In the genomic region with DNA sequence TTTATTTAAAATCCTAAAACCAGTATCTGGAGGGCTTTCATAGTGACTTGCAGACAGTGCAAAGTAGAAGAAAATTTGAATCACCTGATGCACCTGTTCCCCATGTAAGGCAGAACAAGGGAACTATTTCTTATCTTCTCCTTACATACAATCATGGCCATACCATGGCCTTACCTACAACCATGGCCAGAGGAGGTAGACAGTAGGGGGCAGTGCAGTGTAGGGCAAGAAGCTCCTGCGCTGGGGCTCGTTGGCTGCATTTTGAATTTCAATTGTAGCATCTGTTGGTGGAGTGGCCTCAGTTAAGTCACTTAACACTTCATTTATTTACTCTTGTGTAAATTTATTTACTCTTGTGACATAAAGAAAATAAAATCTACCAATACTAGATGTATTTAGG, we compare ENCODE assay signal across 9 cellular contexts. TPM values are rescaled to one million over a fixed set of nuclear protein-coding genes. Genes with fewer than 3 reads are reported as not detected.
A peak's percentile ranks its signal among the peaks of the same experiment; 100 is the strongest.
DNase-seq lines count a peak whose midpoint lies in the region; ATAC-seq, FAIRE-seq and TF ChIP-seq lines count a peak whose summit lies in the region.
"Had no signal": no experiment of that assay in that cellular context is flagged by ENCODE, and none has a peak within 500 bp of the region (broad histone marks: within the 10 kb centered on the region; RNA-seq: fewer than 3 reads in every experiment).

No MANE protein-coding gene starts in this region.

- H3K27ac Mint-ChIP-seq in glutamatergic neuron (ENCODE audit: unreplicated experiment): no peak overlapping the region

- TF ChIP-seq CTCF in left ventricle myocardium inferior (IDR thresholded peaks at IDR 0.05; ENCODE audit: borderline replicate concordance) (peak; percentile 50), glutamatergic neuron (IDR thresholded peaks at IDR 0.05; ENCODE audit: partially characterized antibody, unreplicated experiment) (peak; percentile 65)

- no peak for TF ChIP-seq POLR2A in H54 (IDR thresholded peaks at IDR 0.05; ENCODE audit: low read depth, low read length)

- H3K4me3 ChIP-seq in left ventricle myocardium inferior (no peak overlapping the region), GM23248 (no peak overlapping the region), SJSA1 (no peak overlapping the region)

- H3F3A ChIP-seq in GM23248 (ENCODE audit: insufficient read depth): no peaks in the 10 kb centered on the region

- no peaks in the 10 kb centered on the region for H3K9me2 ChIP-seq in GM23248 (ENCODE audit: insufficient read depth)

- ATAC-seq in Right ventricle myocardium inferior: no peak

- H3K27ac ChIP-seq in left ventricle myocardium inferior (replicated peaks) (no peak overlapping the region), GM23248 (no peak overlapping the region), SJSA1 (no peak overlapping the region)
- H3K27ac ChIP-seq: epithelial cell of prostate had no signal

- H3K27me3 ChIP-seq in left ventricle myocardium inferior (ENCODE audit: low read depth) (no peaks in the 10 kb centered on the region), GM23248 (replicated peaks; ENCODE audit: insufficient read depth) (no peaks in the 10 kb centered on the region; the same call in 1 of the 2 replicates), SJSA1 (replicated peaks) (no peaks in the 10 kb centered on the region)

- H3K27me3 Mint-ChIP-seq in glutamatergic neuron (ENCODE audit: unreplicated experiment): no peaks in the 10 kb centered on the region

- H3K4me3 Mint-ChIP-seq in glutamatergic neuron (ENCODE audit: unreplicated experiment): no peak overlapping the region

- WGBS in GM23248 (ENCODE audit: low coverage in 1 of 2, low lambda C conversion rate in 2 of 2, missing lambda C conversion rate in 2 of 2), 2 experiments: 19 to 23% methylated on average over 2 of the region's 2 CpGs

- FAIRE-seq in H54 (lab: Jason Lieb, UNC): no peak

- H3K9ac ChIP-seq in GM23248: no peak overlapping the region

- H3K36me3 ChIP-seq in left ventricle myocardium inferior (no peaks in the 10 kb centered on the region), GM23248 (ENCODE audit: low read depth) (no peaks in the 10 kb centered on the region), SJSA1 (no peaks in the 10 kb centered on the region)

- no peak for DNase-seq in left ventricle myocardium inferior
- DNase-seq in Right ventricle myocardium inferior (ENCODE audit: missing footprints): no peak
- DNase-seq in GM23248: peak; percentile 35
- DNase-seq in Kasumi-1 (lab: John Stamatoyannopoulos, UW): peak; percentile 59 to 74
- peak; percentile 26 to 53 for DNase-seq in SJSA1 (ENCODE audit: low read depth in 1 of 2, low spot score in 2 of 2)
- peak; percentile 81 for DNase-seq in glutamatergic neuron
- no peak for DNase-seq in OCI-M2 (lab: John Stamatoyannopoulos, UW; ENCODE audit: unreplicated experiment)
- DNase-seq in H54 (ENCODE audit: insufficient read length, low spot score): no peak

- H3K9me3 ChIP-seq in left ventricle myocardium inferior (replicated peaks) (no peaks in the 10 kb centered on the region), GM23248 (ENCODE audit: low read depth) (no peaks in the 10 kb centered on the region), SJSA1 (replicated peaks) (no peaks in the 10 kb centered on the region)

- H2AFZ ChIP-seq in GM23248: no peak overlapping the region

- no peaks in the 10 kb centered on the region for H3K9me3 Mint-ChIP-seq in glutamatergic neuron (ENCODE audit: unreplicated experiment)

- H4K20me1 ChIP-seq in GM23248 (ENCODE audit: insufficient read depth): no peaks in the 10 kb centered on the region

- no peaks in the 10 kb centered on the region for H3K79me2 ChIP-seq in GM23248 (ENCODE audit: insufficient read depth)

- no peaks in the 10 kb centered on the region for H3K4me1 ChIP-seq in left ventricle myocardium inferior
- no peaks in the 10 kb centered on the region for H3K4me1 ChIP-seq in GM23248 (ENCODE audit: insufficient read depth)
- no peaks in the 10 kb centered on the region for H3K4me1 ChIP-seq in SJSA1 (replicated peaks)

- H3K4me2 ChIP-seq in GM23248 (ENCODE audit: unreplicated experiment): no peak overlapping the region

- H3K4me1 Mint-ChIP-seq in glutamatergic neuron (ENCODE audit: low read depth, unreplicated experiment): peaks cover 3% of the 10 kb centered on the region

- no peaks in the 10 kb centered on the region for H3K36me3 Mint-ChIP-seq in glutamatergic neuron (ENCODE audit: unreplicated experiment)

- in situ Hi-C loops in GM23248 (cut with MboI): no loop called here

- intact Hi-C loops in left ventricle myocardium inferior (cut with micrococcal nuclease) (no loop called here), Right ventricle myocardium inferior (cut with DNase I) (loop anchor here (5.0 kb wide), 1 partner anchor 356 kb away; no protein-coding TSS in a partner anchor)

RNA-seq across cellular contexts. Expression of a gene that starts 33.0 kb away (rescaled TPM):
- total RNA-seq in left ventricle myocardium inferior (not detected), Right ventricle myocardium inferior (not detected), glutamatergic neuron (ENCODE audit: unreplicated experiment) (0.34 TPM)
- not detected in 2 replicates for total RNA-seq in GM23248 (2014; rRNA removed; shearing (Covaris generic))
- not detected in 2 replicates for polyA plus RNA-seq in GM23248 (2016; fragmentation: Nextera tagmentation; extraction: Ambion mirVana)
- total RNA-seq in SJSA1 (2014; rRNA removed; shearing (Covaris generic)): 0.08 TPM in 1 of 2 replicates, not detected in the other

Comparison
In these comparisons a context has a peak if more than half of its experiments do, and no peak if none do; other contexts are left out.
1. DNase-seq: peak in GM23248 (single experiment), Kasumi-1 (2 of 2), SJSA1 (2 of 2) and glutamatergic neuron (single experiment); none in left ventricle myocardium inferior (single experiment), Right ventricle myocardium inferior (single experiment), OCI-M2 (single experiment) and H54 (single experiment).